8 cellular contexts compared by ENCODE assay signal in the genomic region with DNA sequence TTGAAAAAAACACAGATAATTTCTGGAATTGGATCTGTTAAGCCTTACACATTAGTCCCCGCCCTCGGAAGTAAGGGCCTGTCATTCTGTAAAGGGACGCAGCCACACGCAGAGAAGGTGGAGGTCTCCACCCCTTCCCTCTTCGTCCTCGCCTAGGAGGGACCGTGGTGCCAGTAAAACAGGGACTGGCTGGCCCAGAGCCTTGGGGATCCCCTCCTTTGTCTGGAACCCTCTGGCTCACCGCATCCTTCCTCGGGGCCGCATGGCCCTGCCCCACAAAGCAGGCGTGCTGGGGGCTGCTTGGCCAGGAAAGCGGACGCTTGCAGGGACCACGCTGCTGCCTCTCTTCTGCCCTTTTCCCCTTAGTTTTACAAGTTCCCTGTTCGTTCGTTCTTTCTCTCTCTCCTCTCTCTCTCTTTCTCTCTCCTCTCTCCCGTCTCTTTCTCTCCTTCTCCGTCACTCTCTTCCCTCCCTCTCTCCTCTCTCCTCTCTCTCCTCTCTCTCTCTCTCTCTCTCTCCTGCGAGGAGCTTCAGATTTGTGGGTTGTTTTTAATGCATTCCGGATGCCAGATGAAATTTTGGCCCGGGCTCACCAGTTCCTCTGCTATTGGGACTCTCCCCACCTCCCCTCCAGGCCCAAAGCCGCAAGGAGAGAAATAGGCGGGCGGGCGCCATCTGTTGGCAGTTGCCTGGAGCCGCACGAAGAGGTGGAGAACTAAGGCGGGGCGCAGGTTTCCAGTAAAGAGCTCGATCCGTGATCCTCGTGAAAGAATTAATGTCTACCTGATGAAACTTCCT. TPM values are rescaled to one million over a fixed set of nuclear protein-coding genes. Genes with fewer than 3 reads are reported as not detected.
DNase-seq lines count a peak whose midpoint lies in the region; ATAC-seq, FAIRE-seq and TF ChIP-seq lines count a peak whose summit lies in the region.

No MANE protein-coding gene starts in this region.

- H3K36me3 ChIP-seq in SJSA1, result peaks cover 5% of the 10 kb centered on the region; the same call in 1 of the 2 replicates
- no peaks in the 10 kb centered on the region for H3K36me3 ChIP-seq in pancreas
- H3K36me3 ChIP-seq in thoracic aorta, result no peaks in the 10 kb centered on the region

- DNase-seq in AG20443 (ENCODE audit: low spot score) (peak; percentile 94), SJSA1 (ENCODE audit: low read depth in 1 of 2, low spot score in 2 of 2) (peak; percentile 84 to 91), glomerular visceral epithelial cell (ENCODE audit: extremely low spot score) (peak; percentile 56), pancreas (peak; percentile 54 to 83 (median 70)), thoracic aorta (ENCODE audit: low spot score) (peak; percentile 80)
- DNase-seq in activated naive CD4-positive, alpha-beta T cell treated with anti-CD3 and anti-CD28 coated beads, Interleukin-2, amount 50 U/mL, for 72 hours (ENCODE audit: low spot score in 2 of 2), result peak; percentile 62 to 73

- H3K27ac Mint-ChIP-seq in activated naive CD4-positive, alpha-beta T cell treated with anti-CD3 and anti-CD28 coated beads, Interleukin-2, amount 50 U/mL, for 72 hours, result peak overlapping the region in 1 of 2 donors; percentile 52

- intact Hi-C loops in pancreas (cut with DNase I), result loop anchor here in 1 of 3 donors (5.0 kb wide), 1 partner anchor 240 kb away; no protein-coding TSS in a partner anchor

- TF ChIP-seq CTCF in pancreas (IDR thresholded peaks at IDR 0.05), result peak; percentile 25 to 46 (median 40)
- peak; percentile 86 for TF ChIP-seq CTCF in thoracic aorta (IDR thresholded peaks at IDR 0.05)

- H3K9me3 Mint-ChIP-seq in activated naive CD4-positive, alpha-beta T cell treated with anti-CD3 and anti-CD28 coated beads, Interleukin-2, amount 50 U/mL, for 72 hours, result no peaks in the 10 kb centered on the region

- H3K4me3 ChIP-seq in SJSA1 (no peak overlapping the region), pancreas (no peak overlapping the region), thoracic aorta (peak overlapping the region; percentile 72)

- FAIRE-seq in pancreas (lab: Jason Lieb, UNC), result no peak

- H3K9me3 ChIP-seq in SJSA1 (replicated peaks) (no peaks in the 10 kb centered on the region), pancreas (no peaks in the 10 kb centered on the region), thoracic aorta (no peaks in the 10 kb centered on the region)

- 64 to 65% methylated on average over 32 of the region's 32 CpGs for WGBS in pancreas, 2 donors

- H3K4me1 ChIP-seq in SJSA1 (replicated peaks) (peaks cover 10% of the 10 kb centered on the region), pancreas (no peaks in the 10 kb centered on the region), thoracic aorta (ENCODE audit: control insufficient read depth in 1 of 2, low read depth in 2 of 2) (peaks cover 3 to 15% of the 10 kb centered on the region in 2 donors)

- ATAC-seq in GM19025 (IDR thresholded peaks at IDR 0.05; ENCODE audit: low read depth, unreplicated experiment) (peak; percentile 78), HG03432 (IDR thresholded peaks at IDR 0.05; ENCODE audit: unreplicated experiment) (peak; percentile 87), pancreas (peak; percentile 71 to 96 (median 92)), thoracic aorta (ENCODE audit: insufficient number of reproducible peaks, low FRiP score, low read depth) (peak; percentile 84)
- peak; percentile 82 to 90 for ATAC-seq in activated naive CD4-positive, alpha-beta T cell treated with anti-CD3 and anti-CD28 coated beads, Interleukin-2, amount 50 U/mL, for 72 hours

- H3K27me3 ChIP-seq in SJSA1 (replicated peaks), result no peaks in the 10 kb centered on the region
- H3K27me3 ChIP-seq in pancreas, result no peaks in the 10 kb centered on the region
- H3K27me3 ChIP-seq in thoracic aorta (replicated peaks; ENCODE audit: insufficient read depth), result no peaks in the 10 kb centered on the region

- no peaks in the 10 kb centered on the region for H3K36me3 Mint-ChIP-seq in activated naive CD4-positive, alpha-beta T cell treated with anti-CD3 and anti-CD28 coated beads, Interleukin-2, amount 50 U/mL, for 72 hours

- peak overlapping the region; percentile 1; the same call in 1 of the 2 replicates for H3K27ac ChIP-seq in SJSA1
- H3K27ac ChIP-seq in pancreas, result no peak overlapping the region
- peak overlapping the region; percentile 65 to 81 for H3K27ac ChIP-seq in thoracic aorta

RNA-seq across cellular contexts. Expression of a gene that starts 35.1 kb away (rescaled TPM):
- total RNA-seq in SJSA1 (2014; rRNA removed; shearing (Covaris generic)), result 0.24 TPM in 1 of 2 replicates, not detected in the other
- total RNA-seq in activated naive CD4-positive, alpha-beta T cell treated with anti-CD3 and anti-CD28 coated beads, Interleukin-2, amount 50 U/mL, for 72 hours, result 1 to 10 TPM; 4.0 to 5.3 TPM
- total RNA-seq in pancreas (10 to 100 TPM in 1 of 6 donors, 1 to 10 TPM in 5; 1.8 to 10.3 (median 6.2) TPM), thoracic aorta (10 to 100 TPM; 13.5 to 22.2 TPM)
- 10 to 100 TPM; 20.9 to 31.6 TPM for polyA plus RNA-seq in pancreas

Comparison
In these comparisons a context has a peak if more than half of its experiments do, and no peak if none do; other contexts are left out.
1. H3K27ac ChIP-seq: peak in SJSA1 (single experiment) and thoracic aorta (2 of 2); none in pancreas (0 of 4).
2. Peak in every context shown above with its lines, with median percentiles within 50 percentile points of each other: DNase-seq and ATAC-seq.